1 cellular context compared by ENCODE assay signal in the genomic region with DNA sequence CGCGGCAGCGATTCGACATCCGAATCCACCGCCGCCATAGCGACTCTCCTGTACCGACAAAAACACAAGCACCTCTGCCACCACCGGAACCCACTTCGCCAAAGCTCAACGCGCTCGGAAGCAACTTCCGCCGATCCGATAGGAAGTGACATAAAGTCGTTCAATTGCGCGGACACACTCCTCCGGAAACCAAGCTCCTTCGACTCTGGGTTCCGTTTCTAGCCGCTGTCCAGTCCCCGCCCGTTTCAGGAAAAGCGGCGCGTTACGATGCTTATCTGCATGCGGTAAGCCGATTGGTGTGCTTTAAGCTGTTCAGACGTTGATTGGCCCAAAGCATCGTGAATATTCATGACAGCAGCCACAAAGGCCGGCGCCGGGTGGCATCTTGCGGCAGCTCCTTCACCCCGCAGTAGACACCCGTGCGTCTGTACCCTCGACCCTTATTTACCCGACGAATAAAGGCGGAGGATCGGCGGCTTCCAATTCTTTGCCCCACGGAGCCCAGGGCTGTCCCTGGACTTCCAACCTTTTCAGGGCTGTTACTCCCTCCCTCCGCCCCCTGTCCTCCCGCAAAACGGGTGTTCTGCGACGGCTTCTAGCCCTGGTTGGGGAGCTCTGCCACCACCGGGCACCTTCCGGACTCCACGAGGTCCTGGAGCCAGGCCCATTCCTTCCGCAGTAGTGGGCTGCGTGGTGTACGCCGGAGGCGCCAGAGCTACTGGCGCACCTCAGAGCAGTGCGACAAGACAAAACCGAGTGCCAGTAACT.
TF ChIP-seq lines count a peak whose summit lies in the region.

A gene with protein sequence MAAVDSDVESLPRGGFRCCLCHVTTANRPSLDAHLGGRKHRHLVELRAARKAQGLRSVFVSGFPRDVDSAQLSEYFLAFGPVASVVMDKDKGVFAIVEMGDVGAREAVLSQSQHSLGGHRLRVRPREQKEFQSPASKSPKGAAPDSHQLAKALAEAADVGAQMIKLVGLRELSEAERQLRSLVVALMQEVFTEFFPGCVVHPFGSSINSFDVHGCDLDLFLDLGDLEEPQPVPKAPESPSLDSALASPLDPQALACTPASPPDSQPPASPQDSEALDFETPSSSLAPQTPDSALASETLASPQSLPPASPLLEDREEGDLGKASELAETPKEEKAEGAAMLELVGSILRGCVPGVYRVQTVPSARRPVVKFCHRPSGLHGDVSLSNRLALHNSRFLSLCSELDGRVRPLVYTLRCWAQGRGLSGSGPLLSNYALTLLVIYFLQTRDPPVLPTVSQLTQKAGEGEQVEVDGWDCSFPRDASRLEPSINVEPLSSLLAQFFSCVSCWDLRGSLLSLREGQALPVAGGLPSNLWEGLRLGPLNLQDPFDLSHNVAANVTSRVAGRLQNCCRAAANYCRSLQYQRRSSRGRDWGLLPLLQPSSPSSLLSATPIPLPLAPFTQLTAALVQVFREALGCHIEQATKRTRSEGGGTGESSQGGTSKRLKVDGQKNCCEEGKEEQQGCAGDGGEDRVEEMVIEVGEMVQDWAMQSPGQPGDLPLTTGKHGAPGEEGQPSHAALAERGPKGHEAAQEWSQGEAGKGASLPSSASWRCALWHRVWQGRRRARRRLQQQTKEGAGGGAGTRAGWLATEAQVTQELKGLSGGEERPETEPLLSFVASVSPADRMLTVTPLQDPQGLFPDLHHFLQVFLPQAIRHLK (minus strand): TSS at position 76 of the 768 bp plus-strand sequence. CDS start 38 bp downstream, at position 38.

TF ChIP-seq in HepG2, 621 proteins besides CTCF, POLR2A, EP300 and RAD21 (continued from another document):
- TF ChIP-seq FOXA1 (IDR thresholded peaks at IDR 0.05) (no peak), FOXA1 (CRISPR knock-in tag; IDR thresholded peaks at IDR 0.05) (peak; percentile 54), SATB2 (CRISPR knock-in tag; IDR thresholded peaks at IDR 0.05) (no peak)
TF ChIP-seq in HepG2: peak in this region for 323.
